ENCODE assay signal across 24 cellular contexts in genomic region chr15:41950127-41950483, GRCh38. TPM values are rescaled to one million over a fixed set of nuclear protein-coding genes. Genes with fewer than 3 reads are reported as not detected.
A peak's percentile ranks its signal among the peaks of the same experiment; 100 is the strongest.
DNase-seq lines count a peak whose midpoint lies in the region; ATAC-seq and TF ChIP-seq lines count a peak whose summit lies in the region.
"Had no signal": no experiment of that assay in that cellular context is flagged by ENCODE, and none has a peak within 500 bp of the region (broad histone marks: within the 10 kb centered on the region; RNA-seq: fewer than 3 reads in every experiment).

No MANE protein-coding gene starts in this region.

- H3K56ac ChIP-seq in IMR-90 (ENCODE audit: extremely low read depth, insufficient read depth, low read length), result no peak overlapping the region

- no peaks in the 10 kb centered on the region for H3K9me3 Mint-ChIP-seq in brain

- DNase-seq in IMR-90 (no peak), mesenchymal stem cell (no peak), dorsolateral prefrontal cortex (no peak)
- peak; percentile 12 for DNase-seq in stimulated activated CD8-positive, alpha-beta memory T cell treated with anti-CD3 and anti-CD28 coated beads, Interleukin-4, amount 100 ng/mL, for 48 hours
- no peak for DNase-seq in activated CD4-positive, alpha-beta T cell treated with anti-CD3 and anti-CD28 coated beads for 4 hours
- DNase-seq: activated CD4-positive, CD25-positive, alpha-beta regulatory T cell; activated CD8-positive, alpha-beta memory T cell treated with anti-CD3 and anti-CD28 coated beads, Interleukin-2, amount 10 ng/mL, durations not matched to agents 7 days and 5 days; activated gamma-delta T cell; Calu3; cortex of kidney; erythroblast; glutamatergic neuron; NCI-H446; SHP77; sigmoid colon; stimulated activated CD4-positive, alpha-beta T cell treated with anti-CD3 and anti-CD28 coated beads, Interleukin-2, amount 100 ng/mL, for 48 hours; substantia nigra; T-helper 2 cell had no signal

- intact Hi-C loops in IMR-90 (cut with micrococcal nuclease), result no loop called here
- intact Hi-C loops in dorsolateral prefrontal cortex (cut with DNase I), result no loop called here

- H3K14ac ChIP-seq in IMR-90 (replicated peaks; ENCODE audit: low read depth, low read length) (peak overlapping the region; percentile 90), mesenchymal stem cell (ENCODE audit: low read length in 2 of 2) (no peak overlapping the region)

- no peak overlapping the region for H2BK12ac ChIP-seq in mesenchymal stem cell (ENCODE audit: low read length in 2 of 2)

- no peak for TF ChIP-seq RAD21 in IMR-90 (IDR thresholded peaks at IDR 0.05; ENCODE audit: low read length)

- WGBS in IMR-90 (ENCODE audit: extremely low coverage in 2 of 2, insufficient read length in 1 of 2), 2 experiments, result no CpG with 5 or more reads among the region's 4 CpGs
- 93% methylated on average over 4 of the region's 4 CpGs for WGBS in mesenchymal stem cell

- H2AK9ac ChIP-seq in IMR-90 (replicated peaks; ENCODE audit: low read depth, low read length, poor library complexity), result no peak overlapping the region

- H3K9me3 ChIP-seq in IMR-90 (ENCODE audit: control insufficient read depth, insufficient read depth, low read length) (no peaks in the 10 kb centered on the region), mesenchymal stem cell (ENCODE audit: control insufficient read depth, low read length) (no peaks in the 10 kb centered on the region)
- H3K9me3 ChIP-seq: neutrophil, sigmoid colon had no signal

- no peaks in the 10 kb centered on the region for H3K27me3 Mint-ChIP-seq in brain
- H3K27me3 Mint-ChIP-seq: activated CD8-positive, alpha-beta memory T cell treated with anti-CD3 and anti-CD28 coated beads, Interleukin-2, amount 10 ng/mL, durations not matched to agents 7 days and 5 days; B cell had no signal

- peak overlapping the region; percentile 32; the same call in 1 of the 2 replicates for H2AK5ac ChIP-seq in IMR-90 (ENCODE audit: low read depth, low read length)
- peak overlapping the region; percentile 72 for H2AK5ac ChIP-seq in mesenchymal stem cell (ENCODE audit: low read length, severe bottlenecking)

- H4K91ac ChIP-seq in IMR-90 (ENCODE audit: insufficient read depth, low read depth, low read length), result peak overlapping the region; percentile 77
- H4K91ac ChIP-seq in mesenchymal stem cell (ENCODE audit: low read length), result no peak overlapping the region

- H2BK120ac ChIP-seq in IMR-90 (ENCODE audit: low read depth, low read length), result peak overlapping the region; percentile 62
- H2BK120ac ChIP-seq in mesenchymal stem cell (ENCODE audit: low read depth, low read length), result peak overlapping the region; percentile 45

- POLR2A ChIA-PET in IMR-90 (lab: Charles Lee; ENCODE audit: unreplicated experiment), result no interaction called here

- no peak overlapping the region for H2BK15ac ChIP-seq in IMR-90 (ENCODE audit: low read depth, low read length)
- H2BK15ac ChIP-seq in mesenchymal stem cell (ENCODE audit: low read depth, poor library complexity, severe bottlenecking), result no peak overlapping the region

- H3K23ac ChIP-seq in IMR-90 (ENCODE audit: low read depth, low read length), result peak overlapping the region; percentile 89; the same call in 1 of the 2 replicates
- no peak overlapping the region for H3K23ac ChIP-seq in mesenchymal stem cell (ENCODE audit: low read length in 2 of 2)

- H3K27ac ChIP-seq in IMR-90 (ENCODE audit: insufficient read depth, low read length), result peak overlapping the region; percentile 8; the same call in 1 of the 2 replicates
- peak overlapping the region; percentile 81 for H3K27ac ChIP-seq in mesenchymal stem cell (ENCODE audit: low read length, poor library complexity, severe bottlenecking)
- H3K27ac ChIP-seq in dorsolateral prefrontal cortex, result no peak overlapping the region
- H3K27ac ChIP-seq: neutrophil had no signal

- no peak overlapping the region for H3K9ac ChIP-seq in IMR-90 (ENCODE audit: low read depth, low read length)
- H3K9ac ChIP-seq in mesenchymal stem cell (ENCODE audit: low read length), result peak overlapping the region; percentile 52

- ATAC-seq in IMR-90 (ENCODE audit: low read depth) (no peak), HG02763 (IDR thresholded peaks at IDR 0.05; ENCODE audit: unreplicated experiment) (no peak), GM19324 (IDR thresholded peaks at IDR 0.05; ENCODE audit: low FRiP score, unreplicated experiment) (no peak)
- ATAC-seq: activated CD8-positive, alpha-beta memory T cell treated with anti-CD3 and anti-CD28 coated beads, Interleukin-2, amount 10 ng/mL, durations not matched to agents 7 days and 5 days; HepG2 had no signal

- H3K4me3 ChIP-seq in IMR-90 (ENCODE audit: insufficient read depth, low read depth, low read length) (no peak overlapping the region), mesenchymal stem cell (ENCODE audit: insufficient read depth in 1 of 2, low read depth in 1 of 2, low read length in 2 of 2) (no peak overlapping the region), dorsolateral prefrontal cortex (no peak overlapping the region)
- H3K4me3 ChIP-seq: sigmoid colon had no signal

- no TSS peak for BruUV-seq in IMR-90 (replicated peaks; lab: Mats Ljungman, UMichigan)

- H2BK5ac ChIP-seq in IMR-90 (ENCODE audit: low read depth, low read length, poor library complexity, severe bottlenecking) (peak overlapping the region; percentile 39), mesenchymal stem cell (ENCODE audit: low read depth, low read length, poor library complexity, severe bottlenecking) (peak overlapping the region; percentile 20)

- H3K18ac ChIP-seq in IMR-90 (ENCODE audit: low read depth, low read length), result peak overlapping the region; percentile 5; the same call in 1 of the 2 replicates
- H3K18ac ChIP-seq in mesenchymal stem cell (ENCODE audit: low read depth in 1 of 2, low read length in 2 of 2), result peak overlapping the region; percentile 14 to 16

- dilution Hi-C loops in IMR-90 (cut with HindIII; ENCODE audit: low sequenced_read_pairs, unreplicated experiment), result no loop called here

- H3K4me3 Mint-ChIP-seq in brain, result no peak overlapping the region
- H3K4me3 Mint-ChIP-seq: activated CD8-positive, alpha-beta memory T cell treated with anti-CD3 and anti-CD28 coated beads, Interleukin-2, amount 10 ng/mL, durations not matched to agents 7 days and 5 days; B cell had no signal

- H3K36me3 Mint-ChIP-seq in brain, result peaks cover 5% of the 10 kb centered on the region

- H3K4ac ChIP-seq in IMR-90 (ENCODE audit: low read depth, low read length), result peak overlapping the region; percentile 80
- H3K4ac ChIP-seq in mesenchymal stem cell (ENCODE audit: low read depth in 1 of 2, low read length in 2 of 2), result no peak overlapping the region

- H3K4me2 ChIP-seq in IMR-90 (ENCODE audit: low read depth, low read length), result peak overlapping the region; percentile 71
- H3K4me2 ChIP-seq in mesenchymal stem cell (ENCODE audit: low read length, poor library complexity, severe bottlenecking), result no peak overlapping the region

- TF ChIP-seq CTCF in IMR-90 (conservative IDR thresholded peaks at IDR 0.05; ENCODE audit: low read depth, low read length), result no peak
- TF ChIP-seq CTCF in brain (conservative IDR thresholded peaks at IDR 0.05), result no peak
- TF ChIP-seq CTCF in dorsolateral prefrontal cortex (IDR thresholded peaks at IDR 0.05 in 54 of 56, conservative IDR thresholded peaks at IDR 0.05 in 2 of 56; ENCODE audit: low read depth in 1 of 56, partially characterized antibody in 56 of 56), result no peak

- no peaks in the 10 kb centered on the region for H3K27me3 ChIP-seq in IMR-90 (ENCODE audit: control insufficient read depth, insufficient read depth, low read length)
- no peaks in the 10 kb centered on the region for H3K27me3 ChIP-seq in mesenchymal stem cell (ENCODE audit: control insufficient read depth in 1 of 2, insufficient read depth in 1 of 2, low read length in 2 of 2)
- H3K27me3 ChIP-seq in dorsolateral prefrontal cortex, result no peaks in the 10 kb centered on the region
- H3K27me3 ChIP-seq: neutrophil, sigmoid colon had no signal

- H4K20me1 ChIP-seq in IMR-90 (ENCODE audit: insufficient read depth, low read length), result 0 out of 2 replicates have a peak, but pooled peaks cover 3% of the 10 kb centered on the region

- H4K8ac ChIP-seq in IMR-90 (ENCODE audit: low read depth in 2 of 2, low read length in 2 of 2), result peak overlapping the region in 1 of 2 experiments; percentile 76; a peak in 2 of 4 replicates
- no peak overlapping the region for H4K8ac ChIP-seq in mesenchymal stem cell (ENCODE audit: low read length)

- H3K4me1 ChIP-seq in IMR-90 (ENCODE audit: control insufficient read depth, insufficient read depth, low read length) (peaks cover 25% of the 10 kb centered on the region), mesenchymal stem cell (ENCODE audit: control insufficient read depth, insufficient read depth, low read depth, low read length) (peaks cover 38% of the 10 kb centered on the region)

- H3K4me1 Mint-ChIP-seq in brain, result peaks cover 31% of the 10 kb centered on the region
- H3K4me1 Mint-ChIP-seq: B cell had no signal

- H3K79me1 ChIP-seq in IMR-90 (ENCODE audit: low read depth in 1 of 2, low read length in 2 of 2) (peaks cover 35 to 81% of the 10 kb centered on the region in 2 experiments), mesenchymal stem cell (replicated peaks; ENCODE audit: low read length, poor library complexity, severe bottlenecking) (peaks cover 14% of the 10 kb centered on the region)

- no peak for TF ChIP-seq POLR2A in IMR-90 (IDR thresholded peaks at IDR 0.05; ENCODE audit: low read depth, low read length)

- H3K27ac Mint-ChIP-seq in brain, result peak overlapping the region in 3 of 5 experiments; percentile 18 to 59 (median 45)
- H3K27ac Mint-ChIP-seq: activated CD8-positive, alpha-beta memory T cell treated with anti-CD3 and anti-CD28 coated beads, Interleukin-2, amount 10 ng/mL, durations not matched to agents 7 days and 5 days; B cell had no signal

- no peak overlapping the region for H4K5ac ChIP-seq in IMR-90 (ENCODE audit: low read depth, low read length)

- H3K36me3 ChIP-seq in IMR-90 (ENCODE audit: control insufficient read depth, insufficient read depth, low read length) (peaks cover 7% of the 10 kb centered on the region), mesenchymal stem cell (ENCODE audit: control insufficient read depth in 1 of 2, insufficient read depth in 2 of 2, low read depth in 1 of 2, low read length in 2 of 2) (peaks cover 20 to 37% of the 10 kb centered on the region in 2 experiments)

- peak overlapping the region; percentile 65; the same call in 1 of the 2 replicates for H2BK20ac ChIP-seq in IMR-90 (ENCODE audit: low read depth, low read length)

- H3K9me1 ChIP-seq in IMR-90 (ENCODE audit: insufficient read depth, low read length), result peaks cover 30% of the 10 kb centered on the region

- in situ Hi-C loops in IMR-90 (cut with MboI; ENCODE audit: low sequenced_read_pairs), result no loop called here

- CTCF ChIA-PET in IMR-90 (lab: Yijun Ruan, JAX), result interaction anchor here (0.6 kb wide), 1 partner anchor 283 kb away, joined by 3 read pairs; no protein-coding TSS in a partner anchor

- no peak overlapping the region for H2AFZ ChIP-seq in IMR-90 (replicated peaks; ENCODE audit: low read length, poor library complexity)
- H2AFZ ChIP-seq in mesenchymal stem cell (ENCODE audit: low read depth, low read length), result no peak overlapping the region

RNA-seq across cellular contexts. Expression of gene EHD4, which starts 22.3 kb away (rescaled TPM):
- total RNA-seq in IMR-90 (2012; rRNA removed), result 26.4 and 29.0 TPM in 2 replicates
- 21.0 and 21.1 TPM in 2 replicates for polyA plus RNA-seq in IMR-90 (2012; rRNA removed)
- polyA plus RNA-seq in IMR-90 (2012; cell fraction: cytosol; rRNA removed), result 13.2 and 20.3 TPM in 2 replicates
- 10.2 and 11.2 TPM in 2 replicates for polyA plus RNA-seq in IMR-90 (2012; cell fraction: nucleus; rRNA removed; ENCODE audit: low replicate concordance)
- 7.8 TPM for polyA plus RNA-seq in brain (ENCODE audit: insufficient read depth, low read depth, low replicate concordance)
- polyA plus RNA-seq in mesenchymal stem cell (2013, experiment 1 of 2), result 16.3 TPM
- polyA plus RNA-seq in mesenchymal stem cell (2013, experiment 2 of 2), result 16.0 TPM
- 10 to 100 TPM in 1 of 120 experiments, 1 to 10 TPM in 119; 3.6 to 11.6 (median 6.1) TPM for total RNA-seq in dorsolateral prefrontal cortex

RNA-seq across cellular contexts. Expression of gene SPTBN5, which starts 56.3 kb away (rescaled TPM):
- under 0.01 TPM in 2 replicates for total RNA-seq in IMR-90 (2012; rRNA removed)
- polyA plus RNA-seq in IMR-90 (2012; rRNA removed), result 0.37 and 0.38 TPM in 2 replicates
- 0.10 and 0.12 TPM in 2 replicates for polyA plus RNA-seq in IMR-90 (2012; cell fraction: cytosol; rRNA removed)
- polyA plus RNA-seq in IMR-90 (2012; cell fraction: nucleus; rRNA removed; ENCODE audit: low replicate concordance), result 2.3 and 3.5 TPM in 2 replicates
- polyA plus RNA-seq in brain (ENCODE audit: insufficient read depth, low read depth, low replicate concordance), result 0.12 TPM
- 0.32 TPM for polyA plus RNA-seq in mesenchymal stem cell (2013, experiment 1 of 2)
- 0.29 TPM for polyA plus RNA-seq in mesenchymal stem cell (2013, experiment 2 of 2)
- 1 to 10 TPM in 119 of 120 experiments, under 1 TPM in 1; 0.91 to 8.8 (median 3.1) TPM for total RNA-seq in dorsolateral prefrontal cortex

Comparison
In these comparisons a context has a peak if more than half of its experiments do, and no peak if none do; other contexts are left out.
1. H3K27ac ChIP-seq: peak in IMR-90 (single experiment) and mesenchymal stem cell (single experiment); none in dorsolateral prefrontal cortex (0 of 59).